14 cellular contexts compared by ENCODE assay signal in the genomic region with DNA sequence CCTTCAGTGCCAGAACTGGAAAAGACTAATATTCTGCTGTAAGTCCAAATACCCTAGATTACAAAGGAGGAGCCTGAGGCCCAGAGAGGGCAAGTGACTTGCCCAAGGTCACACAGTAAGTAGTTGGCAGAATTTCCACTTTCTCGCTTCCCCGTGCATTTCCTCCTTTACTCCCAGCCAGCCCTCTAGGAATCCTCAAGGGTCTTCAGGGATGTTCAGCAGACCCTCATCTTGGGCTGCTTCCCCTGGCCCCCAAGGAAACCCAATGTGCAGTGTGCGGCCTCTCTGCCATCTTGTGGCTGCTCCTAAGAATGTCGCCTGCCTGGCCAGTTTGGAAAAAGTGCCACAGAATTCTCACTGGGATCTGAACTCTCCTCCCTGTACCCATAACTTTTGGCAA.
A peak's percentile ranks its signal among the peaks of the same experiment; 100 is the strongest.
DNase-seq lines count a peak whose midpoint lies in the region; ATAC-seq and TF ChIP-seq lines count a peak whose summit lies in the region.
"Had no signal": no experiment of that assay in that cellular context is flagged by ENCODE, and none has a peak within 500 bp of the region (broad histone marks: within the 10 kb centered on the region; RNA-seq: fewer than 3 reads in every experiment).

No MANE protein-coding gene starts in this region.

- no peaks in the 10 kb centered on the region for H3K9me3 ChIP-seq in DOHH2 (ENCODE audit: control insufficient read depth, insufficient read depth, low read length)
- H3K9me3 ChIP-seq in Caco-2 = no peaks in the 10 kb centered on the region
- H3K9me3 ChIP-seq in thyroid gland = no peaks in the 10 kb centered on the region
- H3K9me3 ChIP-seq: thoracic aorta had no signal

- H3F3A ChIP-seq in DOHH2 (ENCODE audit: control insufficient read depth, insufficient read depth) = no peaks in the 10 kb centered on the region

- H4K20me1 ChIP-seq in DOHH2 (ENCODE audit: control insufficient read depth, insufficient read depth, low read depth, low read length) = no peaks in the 10 kb centered on the region

- DNase-seq in HFF-Myc (ENCODE audit: extremely low read depth, low read depth) (no peak), chondrocyte (ENCODE audit: low spot score) (no peak), Caco-2 (no peak), thyroid gland (no peak), NCI-H146 (lab: John Stamatoyannopoulos, UW) (no peak)
- DNase-seq: activated CD4-positive, alpha-beta memory T cell treated with anti-CD3 and anti-CD28 coated beads for 36 hours; activated effector memory CD4-positive, alpha-beta T cell treated with anti-CD3 and anti-CD28 coated beads, Interleukin-2, amount 50 U/mL, for 16 hours; HCEC 1CT; NCI-H187; T-cell had no signal

- H3K4me2 ChIP-seq in DOHH2 (ENCODE audit: low read length) = no peak overlapping the region

- H3K4me1 Mint-ChIP-seq in chondrocyte (ENCODE audit: low read depth) (no peaks in the 10 kb centered on the region), nephron (no peaks in the 10 kb centered on the region), Caco-2 (ENCODE audit: low read depth, unreplicated experiment) (no peaks in the 10 kb centered on the region)

- 92 to 97% methylated on average over 3 to 4 of the region's 4 CpGs for WGBS in thyroid gland, 2 donors

- H3K27ac ChIP-seq in DOHH2 (ENCODE audit: low read depth, low read length) (no peak overlapping the region), thyroid gland (no peak overlapping the region)
- H3K27ac ChIP-seq: thoracic aorta had no signal

- no peaks in the 10 kb centered on the region for H3K79me2 ChIP-seq in DOHH2 (ENCODE audit: control insufficient read depth, low read length)

- TF ChIP-seq CTCF in DOHH2 (IDR thresholded peaks at IDR 0.05; ENCODE audit: low read depth, low read length, poor library complexity, severe bottlenecking) (peak; percentile 61), HFF-Myc (IDR thresholded peaks at IDR 0.05; ENCODE audit: low read depth, low read length, missing control alignments) (peak; percentile 34), chondrocyte (IDR thresholded peaks at IDR 0.05) (peak; percentile 70), nephron (IDR thresholded peaks at IDR 0.05; ENCODE audit: unreplicated experiment in 3 of 3) (peak; percentile 25 to 35 (median 26)), Caco-2 (IDR thresholded peaks at IDR 0.05; ENCODE audit: insufficient read depth in 1 of 2, low read depth in 1 of 2, low read length in 1 of 2, severe bottlenecking in 1 of 2, unreplicated experiment in 1 of 2) (peak in 1 of 2 experiments; percentile 18), thyroid gland (IDR thresholded peaks at IDR 0.05) (no peak)

- H3K27me3 Mint-ChIP-seq in chondrocyte (ENCODE audit: low read depth) (peaks cover 1% of the 10 kb centered on the region), nephron (ENCODE audit: low read depth) (peaks cover 8% of the 10 kb centered on the region), Caco-2 (ENCODE audit: insufficient read depth, unreplicated experiment) (peaks cover 3% of the 10 kb centered on the region)
- H3K27me3 Mint-ChIP-seq: activated CD4-positive, alpha-beta memory T cell treated with anti-CD3 and anti-CD28 coated beads for 36 hours; T-cell had no signal

- intact Hi-C loops in Caco-2 (cut with micrococcal nuclease; ENCODE audit: unreplicated experiment) (no loop called here), thyroid gland (cut with DNase I) (no loop called here)

- no peak for ATAC-seq in GM18520 (IDR thresholded peaks at IDR 0.05; ENCODE audit: unreplicated experiment)
- ATAC-seq: T-cell had no signal

- BruUV-seq in Caco-2 (replicated peaks; lab: Mats Ljungman, UMichigan) = no TSS peak

- H3K36me3 Mint-ChIP-seq in chondrocyte (ENCODE audit: low read depth) = no peaks in the 10 kb centered on the region
- H3K36me3 Mint-ChIP-seq in nephron (ENCODE audit: low read depth) = no peaks in the 10 kb centered on the region
- no peaks in the 10 kb centered on the region for H3K36me3 Mint-ChIP-seq in Caco-2 (ENCODE audit: insufficient read depth, unreplicated experiment)
- H3K36me3 Mint-ChIP-seq: activated CD4-positive, alpha-beta memory T cell treated with anti-CD3 and anti-CD28 coated beads for 36 hours; T-cell had no signal

- peaks cover 2% of the 10 kb centered on the region; the same call in 1 of the 2 replicates for H3K27me3 ChIP-seq in DOHH2 (ENCODE audit: control insufficient read depth, low read length)
- no peaks in the 10 kb centered on the region for H3K27me3 ChIP-seq in Caco-2 (replicated peaks; ENCODE audit: control insufficient read depth, insufficient read depth, low read length)
- H3K27me3 ChIP-seq in thyroid gland = no peaks in the 10 kb centered on the region

- CTCF ChIA-PET in Caco-2 (lab: Charles Lee) = interaction anchor here (1.0 kb wide), 1 partner anchor 92 kb away, joined by 4 read pairs; no protein-coding TSS in a partner anchor

- no peak overlapping the region for H3K4me3 ChIP-seq in DOHH2 (ENCODE audit: low read length)
- H3K4me3 ChIP-seq in HFF-Myc (replicated peaks; ENCODE audit: low read depth, low read length) = no peak overlapping the region
- no peak overlapping the region for H3K4me3 ChIP-seq in Caco-2 (ENCODE audit: low read depth, low read length)
- H3K4me3 ChIP-seq in thyroid gland (replicated peaks in 1 of 3) = no peak overlapping the region
- H3K4me3 ChIP-seq: thoracic aorta had no signal

- H3K9me2 ChIP-seq in DOHH2 (replicated peaks; ENCODE audit: control insufficient read depth, low read length) = no peaks in the 10 kb centered on the region

- TF ChIP-seq POLR2A in thyroid gland (IDR thresholded peaks at IDR 0.05) = no peak

- H3K9me3 Mint-ChIP-seq in chondrocyte (ENCODE audit: low read depth) = no peaks in the 10 kb centered on the region
- H3K9me3 Mint-ChIP-seq in nephron = no peaks in the 10 kb centered on the region
- H3K9me3 Mint-ChIP-seq in Caco-2 (ENCODE audit: unreplicated experiment) = no peaks in the 10 kb centered on the region
- H3K9me3 Mint-ChIP-seq: activated CD4-positive, alpha-beta memory T cell treated with anti-CD3 and anti-CD28 coated beads for 36 hours; T-cell had no signal

- POLR2A ChIA-PET in Caco-2 (lab: Charles Lee) = no interaction called here

- H3K27ac Mint-ChIP-seq in chondrocyte (ENCODE audit: unreplicated experiment) = no peak overlapping the region
- no peak overlapping the region for H3K27ac Mint-ChIP-seq in nephron
- H3K27ac Mint-ChIP-seq in Caco-2 (ENCODE audit: unreplicated experiment) = no peak overlapping the region
- H3K27ac Mint-ChIP-seq: activated CD4-positive, alpha-beta memory T cell treated with anti-CD3 and anti-CD28 coated beads for 36 hours; T-cell had no signal

- H3K36me3 ChIP-seq in DOHH2 (ENCODE audit: control insufficient read depth, low read length) = no peaks in the 10 kb centered on the region
- no peaks in the 10 kb centered on the region for H3K36me3 ChIP-seq in Caco-2 (ENCODE audit: control insufficient read depth, insufficient read depth, low read length)
- no peaks in the 10 kb centered on the region for H3K36me3 ChIP-seq in thyroid gland
- H3K36me3 ChIP-seq: thoracic aorta had no signal

- H3K4me1 ChIP-seq in DOHH2 (ENCODE audit: control insufficient read depth, low read length) (peaks cover 14% of the 10 kb centered on the region), Caco-2 (no peaks in the 10 kb centered on the region), thyroid gland (no peaks in the 10 kb centered on the region)

- H3K4me3 Mint-ChIP-seq in chondrocyte (ENCODE audit: unreplicated experiment) (no peak overlapping the region), nephron (no peak overlapping the region), Caco-2 (ENCODE audit: unreplicated experiment) (no peak overlapping the region)
- H3K4me3 Mint-ChIP-seq: activated CD4-positive, alpha-beta memory T cell treated with anti-CD3 and anti-CD28 coated beads for 36 hours; T-cell had no signal

Comparison
In these comparisons a context has a peak if more than half of its experiments do, and no peak if none do; other contexts are left out.
1. CTCF ChIP-seq: peak in DOHH2 (single experiment), HFF-Myc (single experiment), chondrocyte (single experiment) and nephron (3 of 3); none in thyroid gland (0 of 6).